26 cellular contexts compared by ENCODE assay signal in the genomic region with DNA sequence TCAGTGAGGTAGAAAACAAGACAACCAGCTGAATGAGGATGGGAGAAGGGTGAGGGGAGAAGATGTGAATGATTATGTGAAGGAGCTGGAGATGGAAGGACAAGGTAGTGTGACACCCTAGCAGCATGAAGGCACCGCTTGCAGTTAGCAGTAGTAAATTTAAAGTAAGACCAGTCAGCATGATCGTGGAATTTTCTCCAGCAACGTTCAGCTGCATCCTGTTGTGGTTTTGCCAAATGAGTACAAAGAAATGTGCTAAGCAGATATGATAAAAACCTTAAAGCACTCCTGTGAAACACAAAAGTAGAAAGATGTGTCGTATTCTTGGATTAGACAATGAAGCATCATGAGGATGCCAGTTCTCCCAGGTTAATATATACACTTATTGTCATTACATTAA. TPM values are rescaled to one million over a fixed set of nuclear protein-coding genes. Genes with fewer than 3 reads are reported as not detected.
DNase-seq lines count a peak whose midpoint lies in the region; ATAC-seq, FAIRE-seq and TF ChIP-seq lines count a peak whose summit lies in the region.
"Had no signal": no experiment of that assay in that cellular context is flagged by ENCODE, and none has a peak within 500 bp of the region (broad histone marks: within the 10 kb centered on the region; RNA-seq: fewer than 3 reads in every experiment).

No MANE protein-coding gene starts in this region.

- H4K20me1 ChIP-seq in K562 (replicated peaks; ENCODE audit: control insufficient read depth, insufficient read depth, low read length) = no peaks in the 10 kb centered on the region

- DNase-seq in EH (ENCODE audit: low read depth) (peak; percentile 50), LHCN-M2 (ENCODE audit: low read depth) (peak; percentile 36), K562 (ENCODE audit: extremely low read depth in 1 of 4, low spot score in 3 of 4) (no peak)
- DNase-seq in stimulated activated CD4-positive, alpha-beta T cell treated with anti-CD3 and anti-CD28 coated beads, Interleukin-12 subunit alpha, Interleukin-12 subunit beta, amount 100 ng/mL, for 4 hours = no peak
- no peak for DNase-seq in activated naive CD8-positive, alpha-beta T cell treated with anti-CD3 and anti-CD28 coated beads for 36 hours
- DNase-seq: activated CD4-positive, alpha-beta T cell treated with anti-CD3 and anti-CD28 coated beads, Interleukin-2, amount 10 ng/mL, durations not matched to agents 7 days and 5 days; activated CD8-positive, alpha-beta memory T cell treated with anti-CD3 and anti-CD28 coated beads, Interleukin-2, amount 10 ng/mL, durations not matched to agents 7 days and 5 days; H9; mesenchymal stem cell; naive thymus-derived CD8-positive, alpha-beta T cell; NCI-H1105; NCI-H2081; NCI-H446 treated with DMSO at 0.1 percent for 48 hours; NK-92 treated with Interleukin-12 subunit alpha and Interleukin-12 subunit beta, amount 100 ng/mL, for 24 hours; T-cell; uterus had no signal

- CTCF ChIA-PET in K562 (lab: Yijun Ruan, JAX; ENCODE audit: low intra/inter-chr PET ratio) = interaction anchor here (1.0 to 1.7 kb wide), 2 partner anchors 653 to 674 kb away, joined by 6 read pairs; no protein-coding TSS in a partner anchor

- FAIRE-seq in K562 (lab: Jason Lieb, UNC) = no peak
- FAIRE-seq: GM18507 had no signal

- no peak overlapping the region for H3K27ac Mint-ChIP-seq in activated naive CD8-positive, alpha-beta T cell treated with anti-CD3 and anti-CD28 coated beads for 36 hours
- H3K27ac Mint-ChIP-seq: activated CD4-positive, alpha-beta T cell treated with anti-CD3 and anti-CD28 coated beads, Interleukin-2, amount 10 ng/mL, durations not matched to agents 7 days and 5 days; activated CD8-positive, alpha-beta memory T cell treated with anti-CD3 and anti-CD28 coated beads, Interleukin-2, amount 10 ng/mL, durations not matched to agents 7 days and 5 days; CD4-positive, CD25-positive, alpha-beta regulatory T cell; H9; T-cell had no signal

- no peak for TF ChIP-seq EP300 in K562 (IDR thresholded peaks at IDR 0.05; ENCODE audit: low read length)

- in situ Hi-C loops in K562 (cut with MboI) = no loop called here

- ATAC-seq in K562 = no peak
- ATAC-seq in HG03280 (IDR thresholded peaks at IDR 0.05; ENCODE audit: unreplicated experiment) = no peak
- ATAC-seq in GM18520 (IDR thresholded peaks at IDR 0.05; ENCODE audit: unreplicated experiment) = no peak
- ATAC-seq: activated CD8-positive, alpha-beta memory T cell treated with anti-CD3 and anti-CD28 coated beads, Interleukin-2, amount 10 ng/mL, durations not matched to agents 7 days and 5 days; activated naive CD4-positive, alpha-beta T cell treated with anti-CD3 and anti-CD28 coated beads, Interleukin-2, amount 50 U/mL, for 72 hours; naive thymus-derived CD8-positive, alpha-beta T cell; T-cell had no signal

- H3K27me3 ChIP-seq in K562 (ENCODE audit: control insufficient read depth in 2 of 2, insufficient read depth in 2 of 2, low read length in 2 of 2) (peaks cover 0 to 9% of the 10 kb centered on the region in 2 experiments; a peak in 2 of 5 replicates), neutrophil (peaks cover under 1% of the 10 kb centered on the region)
- H3K27me3 ChIP-seq: suprapubic skin, uterus had no signal

- no peak overlapping the region for H3K4me3 ChIP-seq in K562
- no peak overlapping the region for H3K4me3 ChIP-seq in neutrophil (ENCODE audit: low read depth in 1 of 2, low read length in 1 of 2)
- H3K4me3 ChIP-seq: coronary artery, suprapubic skin, uterus had no signal

- H2AFZ ChIP-seq in K562 (ENCODE audit: low read depth, low read length) = no peak overlapping the region
- H2AFZ ChIP-seq: parathyroid adenoma had no signal

- no peak for TF ChIP-seq POLR2A in K562 (conservative IDR thresholded peaks at IDR 0.05)

- H3K4me3 Mint-ChIP-seq in activated naive CD8-positive, alpha-beta T cell treated with anti-CD3 and anti-CD28 coated beads for 36 hours = no peak overlapping the region
- H3K4me3 Mint-ChIP-seq: activated CD4-positive, alpha-beta T cell treated with anti-CD3 and anti-CD28 coated beads, Interleukin-2, amount 10 ng/mL, durations not matched to agents 7 days and 5 days; activated CD8-positive, alpha-beta memory T cell treated with anti-CD3 and anti-CD28 coated beads, Interleukin-2, amount 10 ng/mL, durations not matched to agents 7 days and 5 days; CD4-positive, CD25-positive, alpha-beta regulatory T cell; H9; naive thymus-derived CD8-positive, alpha-beta T cell; T-cell had no signal

- H3K9me1 ChIP-seq in K562 (ENCODE audit: control insufficient read depth, insufficient read depth, low read length) = no peaks in the 10 kb centered on the region

- H3K9me3 Mint-ChIP-seq in activated naive CD8-positive, alpha-beta T cell treated with anti-CD3 and anti-CD28 coated beads for 36 hours = peaks cover 2% of the 10 kb centered on the region
- H3K9me3 Mint-ChIP-seq: activated CD4-positive, alpha-beta T cell treated with anti-CD3 and anti-CD28 coated beads, Interleukin-2, amount 10 ng/mL, durations not matched to agents 7 days and 5 days; T-cell had no signal

- H3K27ac ChIP-seq in K562 (ENCODE audit: extremely low read depth, low read depth, low read length) = no peak overlapping the region
- H3K27ac ChIP-seq in neutrophil = peak overlapping the region; percentile 70
- H3K27ac ChIP-seq: coronary artery, parathyroid adenoma, suprapubic skin, uterus, VCaP had no signal

- H3K36me3 ChIP-seq in K562 (ENCODE audit: control insufficient read depth, insufficient read depth, low read length) (no peaks in the 10 kb centered on the region), neutrophil (no peaks in the 10 kb centered on the region)
- H3K36me3 ChIP-seq: suprapubic skin, uterus had no signal

- TF ChIP-seq CTCF in K562 (IDR thresholded peaks at IDR 0.05 in 2 of 3, conservative IDR thresholded peaks at IDR 0.05 in 1 of 3; ENCODE audit: insufficient read depth in 2 of 3, low read depth in 1 of 3, low read length in 3 of 3) (no peak), neutrophil (IDR thresholded peaks at IDR 0.05) (no peak)

- H3K36me3 Mint-ChIP-seq in activated naive CD8-positive, alpha-beta T cell treated with anti-CD3 and anti-CD28 coated beads for 36 hours = no peaks in the 10 kb centered on the region
- H3K36me3 Mint-ChIP-seq: activated naive CD4-positive, alpha-beta T cell treated with anti-CD3 and anti-CD28 coated beads, Interleukin-2, amount 50 U/mL, for 72 hours; CD4-positive, CD25-positive, alpha-beta regulatory T cell; T-cell had no signal

- H3K4me2 ChIP-seq in K562 (ENCODE audit: insufficient read depth, low read length) = no peak overlapping the region

- no peak overlapping the region for H3K9ac ChIP-seq in K562 (ENCODE audit: insufficient read depth in 1 of 2, low read depth in 2 of 2, low read length in 2 of 2)
- H3K9ac ChIP-seq: parathyroid adenoma had no signal

- POLR2A ChIA-PET in K562 (lab: Yijun Ruan, JAX) = no interaction called here

- WGBS in K562 (ENCODE audit: insufficient coverage, low coverage, missing lambda C conversion rate) = 1% methylated on average over 4 of the region's 4 CpGs

- H3K79me2 ChIP-seq in K562 (ENCODE audit: control insufficient read depth, insufficient read depth, low read length) = no peaks in the 10 kb centered on the region
- H3K79me2 ChIP-seq: parathyroid adenoma had no signal

- intact Hi-C loops in K562 (cut with micrococcal nuclease) = loop anchor here (5.0 to 10.0 kb wide), 2 partner anchors 76 to 211 kb away; a partner anchor contains a TSS

- TF ChIP-seq RAD21 in K562 (CRISPR knock-in tag; conservative IDR thresholded peaks at IDR 0.05 in 1 of 2, IDR thresholded peaks at IDR 0.05 in 1 of 2) = no peak

- H3K4me1 ChIP-seq in K562 (replicated peaks in 1 of 2; ENCODE audit: control insufficient read depth in 2 of 2, insufficient read depth in 2 of 2, low read length in 2 of 2) (no peaks in the 10 kb centered on the region), neutrophil (ENCODE audit: control insufficient read depth in 1 of 2, insufficient read depth in 1 of 2, low read depth in 1 of 2, low read length in 1 of 2) (peaks cover 29 to 35% of the 10 kb centered on the region in 2 experiments)
- H3K4me1 ChIP-seq: parathyroid adenoma, uterus had no signal

- H3K4me1 Mint-ChIP-seq in activated naive CD8-positive, alpha-beta T cell treated with anti-CD3 and anti-CD28 coated beads for 36 hours = peaks cover 4% of the 10 kb centered on the region

- H3K9me3 ChIP-seq in K562 (replicated peaks; ENCODE audit: control insufficient read depth, insufficient read depth, low read depth, low read length) = no peaks in the 10 kb centered on the region
- H3K9me3 ChIP-seq in neutrophil = no peaks in the 10 kb centered on the region
- H3K9me3 ChIP-seq: suprapubic skin, uterus had no signal

- BruUV-seq in K562 (replicated peaks; lab: Mats Ljungman, UMichigan) = no TSS peak

- peaks cover 3% of the 10 kb centered on the region for H3K27me3 Mint-ChIP-seq in activated naive CD8-positive, alpha-beta T cell treated with anti-CD3 and anti-CD28 coated beads for 36 hours

RNA-seq across cellular contexts. Expression of a gene that starts 34.1 kb away (rescaled TPM):
- 42.1 and 48.7 TPM in 2 replicates for total RNA-seq in LHCN-M2 (2014; rRNA removed)
- polyA plus RNA-seq in LHCN-M2 (2012) = 17.4 TPM
- 79.3 and 178 TPM in 2 replicates for total RNA-seq in K562 (2011; cell fraction: chromatin; rRNA removed; ENCODE audit: low replicate concordance)
- total RNA-seq in K562 (2011; cell fraction: nucleolus; rRNA removed) = 42.2 and 49.9 TPM in 2 replicates
- total RNA-seq in K562 (2011; cell fraction: nucleoplasm; rRNA removed) = 76.4 and 120 TPM in 2 replicates
- total RNA-seq in K562 (2014; rRNA removed) = 66.8 and 77.8 TPM in 2 replicates
- total RNA-seq in K562 (2014; rRNA removed; fragmentation: Illumina TruSeq; extraction: Trizol) = 73.1 and 76.1 TPM in 2 replicates
- total RNA-seq in K562 (2015; rRNA removed; fragmentation: Illumina TruSeq; extraction: Trizol) = 68.1 and 68.7 TPM in 2 replicates
- 74.2 and 75.3 TPM in 2 replicates for total RNA-seq in K562 (2021)
- 52.6 and 81.8 TPM in 2 replicates for polyA plus RNA-seq in K562 (2011; rRNA removed)
- 21.8 and 23.3 TPM in 2 replicates for polyA plus RNA-seq in K562 (2011; cell fraction: cytosol; rRNA removed)
- polyA plus RNA-seq in K562 (2011; cell fraction: nucleus; rRNA removed) = 50.5 and 53.6 TPM in 2 replicates
- 62.5 and 71.7 TPM in 2 replicates for polyA plus RNA-seq in K562 (2012)
- 66.8 and 73.3 TPM in 2 replicates for polyA plus RNA-seq in K562 (2014; fragmentation: Illumina TruSeq; extraction: Trizol)
- polyA plus RNA-seq in K562 (2014; fragmentation: Nextera tagmentation; extraction: Ambion mirVana) = 10 to 100 TPM; 27.6 to 37.0 TPM
- polyA plus RNA-seq in K562 (2014; rRNA removed) = 70.4 and 79.2 TPM in 2 replicates
- 79.3 and 80.4 TPM in 2 replicates for polyA minus RNA-seq in K562 (2011; rRNA and poly(A)+ RNA removed)
- 20.1 and 34.4 TPM in 2 replicates for polyA minus RNA-seq in K562 (2011; cell fraction: cytosol; rRNA and poly(A)+ RNA removed)
- polyA minus RNA-seq in K562 (2011; cell fraction: nucleus; rRNA and poly(A)+ RNA removed) = 60.6 and 82.3 TPM in 2 replicates
- 10 to 100 TPM; 53.5 to 55.1 TPM for total RNA-seq in activated naive CD8-positive, alpha-beta T cell treated with anti-CD3 and anti-CD28 coated beads for 36 hours

Comparison
In these comparisons a context has a peak if more than half of its experiments do, and no peak if none do; other contexts are left out.
1. DNase-seq: peak in EH (single experiment) and LHCN-M2 (single experiment); none in K562 (0 of 4), stimulated activated CD4-positive, alpha-beta T cell treated with anti-CD3 and anti-CD28 coated beads, Interleukin-12 subunit alpha, Interleukin-12 subunit beta, amount 100 ng/mL, for 4 hours (single experiment) and activated naive CD8-positive, alpha-beta T cell treated with anti-CD3 and anti-CD28 coated beads for 36 hours (single experiment).